In genomic region chr6:73308712-73309533, GRCh38 we compare ENCODE assay signal across 9 cellular contexts. TPM values are rescaled to one million over a fixed set of nuclear protein-coding genes. Genes with fewer than 3 reads are reported as not detected.
DNase-seq lines count a peak whose midpoint lies in the region; ATAC-seq and TF ChIP-seq lines count a peak whose summit lies in the region.
"Had no signal": no experiment of that assay in that cellular context is flagged by ENCODE, and none has a peak within 500 bp of the region (broad histone marks: within the 10 kb centered on the region; RNA-seq: fewer than 3 reads in every experiment).

No MANE protein-coding gene starts in this region.

- H3K4me1 ChIP-seq in A673 (ENCODE audit: insufficient read depth, low read length, poor library complexity, severe bottlenecking) (no peaks in the 10 kb centered on the region), PC-3 (ENCODE audit: insufficient read depth, low read length) (peaks cover 6% of the 10 kb centered on the region; the same call in 1 of the 2 replicates), neutrophil (ENCODE audit: control insufficient read depth in 1 of 2, insufficient read depth in 1 of 2, low read depth in 1 of 2, low read length in 1 of 2) (peaks cover 13 to 14% of the 10 kb centered on the region in 2 experiments), right lobe of liver (peaks cover 0 to 9% (median 0%) of the 10 kb centered on the region in 4 donors)

- DNase-seq in A673 (ENCODE audit: low spot score) (peak; percentile 50), GM10266 (ENCODE audit: extremely low spot score) (peak; percentile 16), PC-3 (peak; percentile 39), epithelial cell of prostate (ENCODE audit: low read depth, low spot score) (no peak), kidney glomerular epithelial cell (lab: John Stamatoyannopoulos, UW) (no peak), OCI-M2 (lab: John Stamatoyannopoulos, UW; ENCODE audit: unreplicated experiment) (no peak), right lobe of liver (no peak)

- H3K9ac ChIP-seq in PC-3 (ENCODE audit: low read length), result peak overlapping the region; percentile 88

- peaks cover 5% of the 10 kb centered on the region; the same call in 1 of the 2 replicates for H4K20me1 ChIP-seq in PC-3 (ENCODE audit: low read length)

- WGBS in right lobe of liver (ENCODE audit: insufficient coverage, low coverage, low lambda C conversion rate, missing lambda C conversion rate), result 72% methylated on average over 17 of the region's 26 CpGs

- H3K4me3 ChIP-seq in A673 (ENCODE audit: low read depth, low read length, poor library complexity, severe bottlenecking) (peak overlapping the region; percentile 72), PC-3 (ENCODE audit: low read length) (peak overlapping the region; percentile 82), neutrophil (ENCODE audit: low read depth in 1 of 2, low read length in 1 of 2) (peak overlapping the region; percentile 71 to 76), right lobe of liver (peak overlapping the region in 1 of 3 donors; percentile 48)

- peak overlapping the region; percentile 98 for H2AFZ ChIP-seq in PC-3 (ENCODE audit: low read length)

- POLR2A ChIA-PET in A673 (lab: Charles Lee; ENCODE audit: low non-redundant PET), result no interaction called here
- POLR2A ChIA-PET in PC-3 (lab: Charles Lee; ENCODE audit: unreplicated experiment), result no interaction called here

- ATAC-seq in PC-3 (peak; percentile 47), right lobe of liver (no peak)

- H3K4me2 ChIP-seq in PC-3 (ENCODE audit: low read length), result peak overlapping the region; percentile 85

- H3K79me2 ChIP-seq in PC-3 (ENCODE audit: low read length), result peaks cover 58% of the 10 kb centered on the region

- peak; percentile 36; the same call in 1 of the 2 replicates for TF ChIP-seq CTCF in A673 (conservative IDR thresholded peaks at IDR 0.05; ENCODE audit: low read depth, low read length)
- peak; percentile 3 for TF ChIP-seq CTCF in GM10266 (IDR thresholded peaks at IDR 0.05; ENCODE audit: control insufficient read depth, insufficient read depth, low read depth, missing control alignments)
- TF ChIP-seq CTCF in PC-3 (conservative IDR thresholded peaks at IDR 0.05; ENCODE audit: low read depth, low read length), result peak; percentile 59
- TF ChIP-seq CTCF in neutrophil (IDR thresholded peaks at IDR 0.05), result no peak
- no peak for TF ChIP-seq CTCF in right lobe of liver (IDR thresholded peaks at IDR 0.05)

- no peaks in the 10 kb centered on the region for H3K9me2 ChIP-seq in PC-3 (replicated peaks; ENCODE audit: low read length)

- no peak for TF ChIP-seq POLR2A in right lobe of liver (IDR thresholded peaks at IDR 0.05)

- H3K9me3 ChIP-seq in A673 (ENCODE audit: low read depth, low read length, poor library complexity, severe bottlenecking) (no peaks in the 10 kb centered on the region), PC-3 (ENCODE audit: low read length) (no peaks in the 10 kb centered on the region), neutrophil (no peaks in the 10 kb centered on the region), right lobe of liver (no peaks in the 10 kb centered on the region)

- BruUV-seq in A673 (replicated peaks; lab: Mats Ljungman, UMichigan) (TSS peak; percentile 54), PC-3 (replicated peaks; lab: Mats Ljungman, UMichigan) (no TSS peak)

- H3F3A ChIP-seq in PC-3 (ENCODE audit: low read length, unreplicated experiment), result no peaks in the 10 kb centered on the region

- H3K27ac ChIP-seq in A673 (ENCODE audit: low read depth, low read length, poor library complexity, severe bottlenecking) (peak overlapping the region; percentile 62), PC-3 (ENCODE audit: low read length) (peak overlapping the region; percentile 66), epithelial cell of prostate (peak overlapping the region; percentile 39), neutrophil (no peak overlapping the region), right lobe of liver (no peak overlapping the region)

- no peaks in the 10 kb centered on the region for H3K27me3 ChIP-seq in A673 (replicated peaks; ENCODE audit: insufficient read depth, low read depth, low read length, poor library complexity)
- no peaks in the 10 kb centered on the region for H3K27me3 ChIP-seq in PC-3 (ENCODE audit: low read length)
- H3K27me3 ChIP-seq in neutrophil, result peaks cover 45% of the 10 kb centered on the region
- H3K27me3 ChIP-seq in right lobe of liver, result peaks cover 0 to 10% of the 10 kb centered on the region in 2 donors

- intact Hi-C loops in A673 (cut with micrococcal nuclease; ENCODE audit: unreplicated experiment), result no loop called here
- intact Hi-C loops in PC-3 (cut with micrococcal nuclease), result no loop called here
- intact Hi-C loops in right lobe of liver (cut with DNase I), result no loop called here

- H3K36me3 ChIP-seq in A673 (ENCODE audit: insufficient read depth, low read length, poor library complexity, severe bottlenecking) (no peaks in the 10 kb centered on the region), PC-3 (ENCODE audit: low read depth, low read length) (no peaks in the 10 kb centered on the region), neutrophil (no peaks in the 10 kb centered on the region), right lobe of liver (no peaks in the 10 kb centered on the region)

- CTCF ChIA-PET in A673 (lab: Charles Lee) (interaction anchor here (0.5 to 0.9 kb wide), 2 partner anchors 23 to 28 kb away, joined by 4 to 6 read pairs; no protein-coding TSS in a partner anchor), PC-3 (lab: Charles Lee) (interaction anchor here (1.1 to 1.2 kb wide), 2 partner anchors 18 to 23 kb away, joined by 3 to 6 read pairs; no protein-coding TSS in a partner anchor)

RNA-seq across cellular contexts. Expression of gene DPPA5, which starts 45.2 kb away (rescaled TPM):
- not detected in 2 replicates for total RNA-seq in A673 (2021)
- not detected in 2 replicates for total RNA-seq in PC-3 (2014; rRNA removed)
- not detected for total RNA-seq in right lobe of liver
- total RNA-seq: myocyte had no signal

RNA-seq across cellular contexts. Expression of gene KHDC1, which starts 45.9 kb away (rescaled TPM):
- total RNA-seq in A673 (2021), result 11.1 TPM in 2 replicates
- total RNA-seq in PC-3 (2014; rRNA removed), result 5.1 and 7.9 TPM in 2 replicates
- under 1 TPM in 1 of 6 experiments, not detected in 5; 0.55 TPM for total RNA-seq in right lobe of liver

RNA-seq across cellular contexts. Expression of gene KHDC3L, which starts 53.5 kb away (rescaled TPM):
- total RNA-seq in A673 (2021) (not detected in 2 replicates), PC-3 (2014; rRNA removed) (not detected in 2 replicates), right lobe of liver (not detected)
- total RNA-seq: myocyte had no signal

Comparison
In these comparisons a context has a peak if more than half of its experiments do, and no peak if none do; other contexts are left out.
1. DNase-seq: peak in A673 (single experiment), GM10266 (single experiment) and PC-3 (single experiment); none in epithelial cell of prostate (single experiment), kidney glomerular epithelial cell (single experiment), OCI-M2 (single experiment) and right lobe of liver (0 of 3).
2. H3K27ac ChIP-seq: peak in A673 (single experiment), PC-3 (single experiment) and epithelial cell of prostate (single experiment); none in neutrophil (single experiment) and right lobe of liver (0 of 3).
3. CTCF ChIP-seq: peak in A673 (single experiment), GM10266 (single experiment) and PC-3 (single experiment); none in neutrophil (single experiment) and right lobe of liver (0 of 4).